Comparison of ENCODE assay signal across 12 cellular contexts in the genomic region with DNA sequence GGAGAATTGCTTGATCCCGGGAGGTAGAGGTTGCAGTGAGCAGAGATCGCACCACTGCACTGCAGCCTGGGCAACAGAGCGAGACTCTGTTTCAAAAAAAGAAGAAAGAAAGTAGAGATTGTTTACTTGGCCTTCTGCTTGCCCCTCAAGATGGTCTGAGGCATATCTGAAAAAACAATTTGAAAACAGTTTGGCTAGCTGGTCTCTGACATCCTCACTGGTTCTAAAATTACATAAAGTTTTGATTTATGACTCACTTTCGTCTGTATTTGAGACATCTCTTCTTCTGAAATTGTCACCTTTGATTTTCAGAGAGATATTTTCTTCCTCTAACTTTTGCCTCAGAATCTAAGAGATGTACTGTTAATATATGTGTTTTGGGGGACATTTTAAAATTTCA. TPM values are rescaled to one million over a fixed set of nuclear protein-coding genes. Genes with fewer than 3 reads are reported as not detected.
DNase-seq lines count a peak whose midpoint lies in the region; ATAC-seq and TF ChIP-seq lines count a peak whose summit lies in the region.
"Had no signal": no experiment of that assay in that cellular context is flagged by ENCODE, and none has a peak within 500 bp of the region (broad histone marks: within the 10 kb centered on the region; RNA-seq: fewer than 3 reads in every experiment).

No MANE protein-coding gene starts in this region.

- H3K27me3 Mint-ChIP-seq in chondrocyte (ENCODE audit: low read depth), result no peaks in the 10 kb centered on the region

- TF ChIP-seq CTCF in chondrocyte (IDR thresholded peaks at IDR 0.05) (no peak), BE2C (IDR thresholded peaks at IDR 0.05; ENCODE audit: low read depth, low read length) (no peak)

- peak overlapping the region; percentile 82 for H3K27ac Mint-ChIP-seq in chondrocyte (ENCODE audit: unreplicated experiment)
- H3K27ac Mint-ChIP-seq: H9 had no signal

- no peaks in the 10 kb centered on the region for H3K9me3 ChIP-seq in BE2C

- no peaks in the 10 kb centered on the region for H3K4me1 ChIP-seq in BE2C

- H3K4me3 Mint-ChIP-seq in chondrocyte (ENCODE audit: unreplicated experiment), result peak overlapping the region; percentile 1
- H3K4me3 Mint-ChIP-seq: H9 had no signal

- ATAC-seq in GM21360 (IDR thresholded peaks at IDR 0.05; ENCODE audit: unreplicated experiment) (peak; percentile 76), HG03039 (IDR thresholded peaks at IDR 0.05; ENCODE audit: unreplicated experiment) (peak; percentile 62)
- ATAC-seq: activated CD4-positive, CD25-positive, alpha-beta regulatory T cell treated with anti-CD3 and anti-CD28 coated beads, Interleukin-2, amount 50 U/mL, for 24 hours had no signal

- H3K36me3 ChIP-seq in BE2C, result no peaks in the 10 kb centered on the region

- no peak overlapping the region for H3K4me3 ChIP-seq in BE2C (ENCODE audit: low read depth, low read length)

- peak; percentile 34 for DNase-seq in ELR (ENCODE audit: low read depth)
- no peak for DNase-seq in chondrocyte (ENCODE audit: low spot score)
- DNase-seq in activated CD4-positive, alpha-beta T cell treated with anti-CD3 and anti-CD28 coated beads for 1 hour, result no peak
- DNase-seq in BE2C, result no peak
- no peak for DNase-seq in GOT3 (lab: John Stamatoyannopoulos, UW)
- DNase-seq in stimulated activated CD4-positive, alpha-beta T cell treated with anti-CD3 and anti-CD28 coated beads, Interleukin-15, amount 100 ng/mL, for 24 hours, result no peak
- DNase-seq: H9, NCI-H2171 treated with DMSO at 0.1 percent for 48 hours, Right ventricle myocardium superior had no signal

- H3K9me3 Mint-ChIP-seq in chondrocyte (ENCODE audit: low read depth), result no peaks in the 10 kb centered on the region
- H3K9me3 Mint-ChIP-seq: H9 had no signal

- H3K4me1 Mint-ChIP-seq in chondrocyte (ENCODE audit: low read depth), result peaks cover 28% of the 10 kb centered on the region
- H3K4me1 Mint-ChIP-seq: H9 had no signal

- H3K36me3 Mint-ChIP-seq in chondrocyte (ENCODE audit: low read depth), result peaks cover 4% of the 10 kb centered on the region

- no peaks in the 10 kb centered on the region for H3K27me3 ChIP-seq in BE2C

RNA-seq across cellular contexts. Expression of gene HELLS, which starts 49.6 kb away (rescaled TPM):
- 11.7 to 45.3 TPM (median 16.4 TPM) in 3 replicates for total RNA-seq in chondrocyte
- polyA plus RNA-seq in BE2C (2012; ENCODE audit: insufficient read depth, insufficient read length, low read depth), result 5.7 TPM
